8 cellular contexts compared by ENCODE assay signal in the genomic region with DNA sequence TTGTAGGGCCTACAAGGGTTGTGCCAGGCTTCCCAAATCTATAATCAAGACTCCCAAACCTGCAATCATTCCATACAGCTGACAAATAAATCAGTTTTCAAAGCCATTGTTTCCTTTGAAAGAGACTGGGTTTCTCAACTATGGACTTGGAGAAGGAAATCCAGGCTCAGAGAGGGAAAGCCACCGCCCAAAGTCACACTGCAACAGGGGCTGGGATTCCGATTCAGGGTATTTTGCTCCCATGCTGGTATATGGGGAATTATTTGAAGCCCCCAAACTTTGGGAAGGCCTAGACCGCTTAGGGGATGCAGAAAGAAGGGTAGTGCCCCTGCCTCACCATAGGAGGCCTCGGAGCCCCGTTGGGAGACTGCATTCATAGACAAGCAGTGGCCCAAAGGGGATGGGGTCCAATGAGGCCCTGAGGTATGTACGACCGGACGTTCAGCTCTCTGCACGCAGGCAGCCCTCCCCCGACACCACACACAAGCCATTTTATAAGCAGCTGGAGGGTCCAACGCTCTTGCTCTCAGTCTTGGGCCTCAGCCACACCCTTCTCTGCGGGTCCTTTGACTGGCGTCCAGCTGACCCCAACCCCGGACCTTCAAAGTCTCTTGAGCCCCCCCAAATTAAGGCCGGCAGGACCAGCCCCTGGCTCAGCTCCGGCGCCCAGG. TPM values are rescaled to one million over a fixed set of nuclear protein-coding genes. Genes with fewer than 3 reads are reported as not detected.
DNase-seq lines count a peak whose midpoint lies in the region; ATAC-seq and TF ChIP-seq lines count a peak whose summit lies in the region.

No MANE protein-coding gene starts in this region.

- H3K9me3 ChIP-seq in left ventricle myocardium inferior (replicated peaks) (no peaks in the 10 kb centered on the region), gastrocnemius medialis (no peaks in the 10 kb centered on the region)

- no peaks in the 10 kb centered on the region for H3K27me3 ChIP-seq in GM06990 (replicated peaks; ENCODE audit: control insufficient read depth, insufficient read depth, low read length)
- no peaks in the 10 kb centered on the region for H3K27me3 ChIP-seq in left ventricle myocardium inferior (ENCODE audit: low read depth)
- H3K27me3 ChIP-seq in gastrocnemius medialis: no peaks in the 10 kb centered on the region

- TF ChIP-seq POLR2A in gastrocnemius medialis (IDR thresholded peaks at IDR 0.05): no peak

- H3K27ac Mint-ChIP-seq in activated T-helper 2 cell treated with anti-CD3 and anti-CD28 coated beads, Interferon-gamma antibody, Interleukin-2, Interleukin-4, amounts not matched to agents 10 μg/mL and 5 μg/mL and 100 μg/mL, durations not matched to agents 14 hours and 24 hours and 36 hours: peak overlapping the region; percentile 90

- DNase-seq in GM06990 (ENCODE audit: extremely low read depth, insufficient read length): peak; percentile 56
- no peak for DNase-seq in activated T-helper 2 cell treated with anti-CD3 and anti-CD28 coated beads, Interferon-gamma antibody, Interleukin-2, Interleukin-4, amounts not matched to agents 10 μg/mL and 5 μg/mL and 100 μg/mL, durations not matched to agents 14 hours and 24 hours and 36 hours (ENCODE audit: low spot score)
- DNase-seq in left ventricle myocardium inferior: no peak
- no peak for DNase-seq in gastrocnemius medialis
- DNase-seq in SW480 (ENCODE audit: low spot score): no peak
- DNase-seq in GM19240 (ENCODE audit: insufficient read length, low spot score): no peak
- DNase-seq in HUDEP-2 (lab: John Stamatoyannopoulos, UW; ENCODE audit: unreplicated experiment in 76 of 76): no peak

- ATAC-seq in HG03354 (IDR thresholded peaks at IDR 0.05; ENCODE audit: poor library complexity, severe bottlenecking, unreplicated experiment): peak; percentile 40
- ATAC-seq in gastrocnemius medialis: peak; percentile 10 to 16

- H3K9me3 Mint-ChIP-seq in activated T-helper 2 cell treated with anti-CD3 and anti-CD28 coated beads, Interferon-gamma antibody, Interleukin-2, Interleukin-4, amounts not matched to agents 10 μg/mL and 5 μg/mL and 100 μg/mL, durations not matched to agents 14 hours and 24 hours and 36 hours: no peaks in the 10 kb centered on the region

- H3K4me3 Mint-ChIP-seq in activated T-helper 2 cell treated with anti-CD3 and anti-CD28 coated beads, Interferon-gamma antibody, Interleukin-2, Interleukin-4, amounts not matched to agents 10 μg/mL and 5 μg/mL and 100 μg/mL, durations not matched to agents 14 hours and 24 hours and 36 hours (ENCODE audit: low read depth): peak overlapping the region; percentile 96

- TF ChIP-seq CTCF in GM06990 (IDR thresholded peaks at IDR 0.05; ENCODE audit: insufficient read depth, low read length, poor library complexity, severe bottlenecking) (peak; percentile 4), left ventricle myocardium inferior (IDR thresholded peaks at IDR 0.05; ENCODE audit: borderline replicate concordance) (peak; percentile 9), gastrocnemius medialis (IDR thresholded peaks at IDR 0.05 in 4 of 5, conservative IDR thresholded peaks at IDR 0.05 in 1 of 5) (peak in 1 of 5 experiments; percentile 6)

- in situ Hi-C loops in gastrocnemius medialis (cut with MboI; ENCODE audit: low sequenced_read_pairs in 4 of 4): no loop called here

- H3K4me1 ChIP-seq in left ventricle myocardium inferior (peaks cover 67% of the 10 kb centered on the region), gastrocnemius medialis (peaks cover 40 to 41% of the 10 kb centered on the region in 2 donors)

- peaks cover 43% of the 10 kb centered on the region for H3K36me3 Mint-ChIP-seq in activated T-helper 2 cell treated with anti-CD3 and anti-CD28 coated beads, Interferon-gamma antibody, Interleukin-2, Interleukin-4, amounts not matched to agents 10 μg/mL and 5 μg/mL and 100 μg/mL, durations not matched to agents 14 hours and 24 hours and 36 hours (ENCODE audit: low read depth)

- no peaks in the 10 kb centered on the region for H3K27me3 Mint-ChIP-seq in activated T-helper 2 cell treated with anti-CD3 and anti-CD28 coated beads, Interferon-gamma antibody, Interleukin-2, Interleukin-4, amounts not matched to agents 10 μg/mL and 5 μg/mL and 100 μg/mL, durations not matched to agents 14 hours and 24 hours and 36 hours (ENCODE audit: low read depth)

- peak overlapping the region; percentile 93 for H3K27ac ChIP-seq in left ventricle myocardium inferior (replicated peaks)
- H3K27ac ChIP-seq in gastrocnemius medialis: peak overlapping the region; percentile 97 to 98 (median 98)

- H3K36me3 ChIP-seq in GM06990 (ENCODE audit: control insufficient read depth, insufficient read depth, low read length) (peaks cover 2% of the 10 kb centered on the region), left ventricle myocardium inferior (no peaks in the 10 kb centered on the region), gastrocnemius medialis (no peaks in the 10 kb centered on the region)

- peak overlapping the region; percentile 97 for H3K4me3 ChIP-seq in GM06990 (replicated peaks; ENCODE audit: low read depth, low read length)
- H3K4me3 ChIP-seq in left ventricle myocardium inferior: peak overlapping the region; percentile 88
- H3K4me3 ChIP-seq in gastrocnemius medialis: peak overlapping the region; percentile 90 to 98 (median 92)

- intact Hi-C loops in activated T-helper 2 cell treated with anti-CD3 and anti-CD28 coated beads, Interferon-gamma antibody, Interleukin-2, Interleukin-4, amounts not matched to agents 10 μg/mL and 5 μg/mL and 100 μg/mL, durations not matched to agents 14 hours and 24 hours and 36 hours (cut with micrococcal nuclease): loop anchor here (5.0 to 10.0 kb wide), 3 partner anchors 455 to 702 kb away; a partner anchor contains a TSS
- intact Hi-C loops in left ventricle myocardium inferior (cut with micrococcal nuclease) (no loop called here), gastrocnemius medialis (cut with DNase I; ENCODE audit: low total_unique reads) (loop anchor here (1.0 to 2.0 kb wide), 2 partner anchors 16 to 95 kb away; no protein-coding TSS in a partner anchor)

- H3K4me1 Mint-ChIP-seq in activated T-helper 2 cell treated with anti-CD3 and anti-CD28 coated beads, Interferon-gamma antibody, Interleukin-2, Interleukin-4, amounts not matched to agents 10 μg/mL and 5 μg/mL and 100 μg/mL, durations not matched to agents 14 hours and 24 hours and 36 hours (ENCODE audit: low read depth): peaks cover 54% of the 10 kb centered on the region

RNA-seq across cellular contexts. Expression of a gene that starts 0.7 kb away (rescaled TPM):
- 560 and 569 TPM in 2 replicates for total RNA-seq in activated T-helper 2 cell treated with anti-CD3 and anti-CD28 coated beads, Interferon-gamma antibody, Interleukin-2, Interleukin-4, amounts not matched to agents 10 μg/mL and 5 μg/mL and 100 μg/mL, durations not matched to agents 14 hours and 24 hours and 36 hours
- total RNA-seq in left ventricle myocardium inferior (195 TPM), gastrocnemius medialis (100 to 1,000 TPM in 3 of 4 donors, 10 to 100 TPM in 1; 91.6 to 164 (median 142) TPM)
